Comparison of ENCODE assay signal across 1 cellular context in genomic region chr20:3406481-3407425, GRCh38.
TF ChIP-seq lines count a peak whose summit lies in the region.

No MANE protein-coding gene starts in this region.

TF ChIP-seq in SK-N-SH treated with all-trans-retinoic acid at 6 μM for 48 hours, 23 proteins besides CTCF, POLR2A, EP300 and RAD21 (continued from another document):
- no peak for TF ChIP-seq TSHZ2 (CRISPR knock-in tag; IDR thresholded peaks at IDR 0.05)
- TF ChIP-seq ESRRG (CRISPR knock-in tag; IDR thresholded peaks at IDR 0.05) = no peak
- no peak for TF ChIP-seq CREB5 (CRISPR knock-in tag; IDR thresholded peaks at IDR 0.05; ENCODE audit: low read depth)
- TF ChIP-seq ZNF565 (CRISPR knock-in tag; conservative IDR thresholded peaks at IDR 0.05; ENCODE audit: low read depth) = no peak
- no peak for TF ChIP-seq ZNF8 (CRISPR knock-in tag; IDR thresholded peaks at IDR 0.05)
TF ChIP-seq in SK-N-SH treated with all-trans-retinoic acid at 6 μM for 48 hours: peak in this region for 0.
